19 cellular contexts compared by ENCODE assay signal in the genomic region with DNA sequence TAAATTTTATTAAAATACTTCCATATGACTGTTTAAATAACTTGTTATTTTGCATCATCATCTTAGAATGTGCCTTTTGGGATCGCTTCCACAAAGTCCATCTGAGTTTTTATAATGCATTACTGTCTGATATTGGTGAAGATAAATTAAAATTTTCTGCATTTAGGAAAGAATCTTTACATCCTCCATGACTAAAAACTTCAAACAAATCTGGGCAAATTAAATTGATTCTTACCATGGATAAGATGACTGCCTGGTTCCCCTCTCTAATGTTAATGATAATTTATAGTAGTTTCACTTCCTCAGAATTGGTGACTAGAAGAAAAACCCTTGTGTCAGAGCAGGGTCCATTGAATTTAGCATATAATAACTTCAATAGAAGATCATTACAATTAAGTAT.
DNase-seq lines count a peak whose midpoint lies in the region; ATAC-seq and TF ChIP-seq lines count a peak whose summit lies in the region.
"Had no signal": no experiment of that assay in that cellular context is flagged by ENCODE, and none has a peak within 500 bp of the region (broad histone marks: within the 10 kb centered on the region; RNA-seq: fewer than 3 reads in every experiment).

No MANE protein-coding gene starts in this region.

- intact Hi-C loops in activated B cell treated with CpG ODN at 0.5 μM for 24 hours (cut with micrococcal nuclease): no loop called here

- CTCF ChIA-PET in activated B cell treated with CpG ODN at 0.5 μM for 24 hours (lab: Charles Lee): no interaction called here

- DNase-seq in activated B cell treated with CpG ODN at 0.5 μM for 24 hours (no peak), AG08396 (ENCODE audit: low spot score) (no peak), GM23338 (ENCODE audit: low spot score) (no peak), medulla oblongata (ENCODE audit: extremely low spot score) (no peak)
- DNase-seq: DMS53; foreskin keratinocyte; Kasumi-1; NCI-H2029; NCI-H526; stimulated activated CD4-positive, alpha-beta T cell treated with anti-CD3 and anti-CD28 coated beads, Interleukin-2, amount 100 ng/mL, for 24 hours; tibial artery had no signal

- H3K79me2 ChIP-seq in GM23338 (replicated peaks; ENCODE audit: insufficient read depth): no peaks in the 10 kb centered on the region

- no peaks in the 10 kb centered on the region for H3K36me3 ChIP-seq in GM23338 (ENCODE audit: insufficient read depth)
- H3K36me3 ChIP-seq: BLaER1 treated with 17β-estradiol and CSF1 and Interleukin-3, amounts not matched to agents 10 nM and 100 nM; tibial artery had no signal

- no peaks in the 10 kb centered on the region for H3K9me2 ChIP-seq in GM23338 (ENCODE audit: insufficient read depth)

- TF ChIP-seq CTCF in activated B cell treated with CpG ODN at 0.5 μM for 24 hours (IDR thresholded peaks at IDR 0.05): no peak
- no peak for TF ChIP-seq CTCF in GM23338 (conservative IDR thresholded peaks at IDR 0.05; ENCODE audit: low read depth in 2 of 2)

- H3K4me1 Mint-ChIP-seq in activated B cell treated with CpG ODN at 0.5 μM for 24 hours (peaks cover 5% of the 10 kb centered on the region), GM23338 (no peaks in the 10 kb centered on the region; the same call in 2 of the 3 replicates)
- H3K4me1 Mint-ChIP-seq: central memory CD8-positive, alpha-beta T cell had no signal

- no peak overlapping the region for H3K27ac ChIP-seq in GM23338 (ENCODE audit: low read depth)
- H3K27ac ChIP-seq: foreskin keratinocyte, tibial artery had no signal

- no peaks in the 10 kb centered on the region for H3F3A ChIP-seq in GM23338 (replicated peaks; ENCODE audit: low read depth)

- H3K9me3 Mint-ChIP-seq in activated B cell treated with CpG ODN at 0.5 μM for 24 hours (no peaks in the 10 kb centered on the region), GM23338 (no peaks in the 10 kb centered on the region)
- H3K9me3 Mint-ChIP-seq: activated T-helper 1 cell treated with anti-CD3 and anti-CD28 coated beads, Interleukin-12 subunit alpha, Interleukin-12 subunit beta, Interleukin-2, Interleukin-4 antibody, amounts not matched to agents 30 ng/mL and 10 ng/mL and 1 ng/mL, durations not matched to agents 14 hours and 24 hours and 36 hours; central memory CD8-positive, alpha-beta T cell had no signal

- H3K4me3 Mint-ChIP-seq in activated B cell treated with CpG ODN at 0.5 μM for 24 hours: no peak overlapping the region
- H3K4me3 Mint-ChIP-seq in GM23338: no peak overlapping the region
- H3K4me3 Mint-ChIP-seq: activated T-helper 1 cell treated with anti-CD3 and anti-CD28 coated beads, Interleukin-12 subunit alpha, Interleukin-12 subunit beta, Interleukin-2, Interleukin-4 antibody, amounts not matched to agents 30 ng/mL and 10 ng/mL and 1 ng/mL, durations not matched to agents 14 hours and 24 hours and 36 hours; central memory CD8-positive, alpha-beta T cell had no signal

- POLR2A ChIA-PET in activated B cell treated with CpG ODN at 0.5 μM for 24 hours (lab: Charles Lee): no interaction called here

- ATAC-seq in GM18861 (IDR thresholded peaks at IDR 0.05; ENCODE audit: unreplicated experiment) (peak; percentile 92), GM21576 (IDR thresholded peaks at IDR 0.05; ENCODE audit: unreplicated experiment) (peak; percentile 52), HG03460 (IDR thresholded peaks at IDR 0.05; ENCODE audit: unreplicated experiment) (peak; percentile 84), activated B cell treated with CpG ODN at 0.5 μM for 24 hours (ENCODE audit: low read depth) (peak; percentile 47), GM23338 (no peak), HG03439 (IDR thresholded peaks at IDR 0.05; ENCODE audit: unreplicated experiment) (no peak)
- ATAC-seq: foreskin keratinocyte had no signal

- H3K27me3 ChIP-seq in GM23338 (ENCODE audit: insufficient read depth): no peaks in the 10 kb centered on the region
- H3K27me3 ChIP-seq: BLaER1 treated with 17β-estradiol and CSF1 and Interleukin-3, amounts not matched to agents 10 nM and 100 nM; foreskin keratinocyte; tibial artery had no signal

- H3K27me3 Mint-ChIP-seq in activated B cell treated with CpG ODN at 0.5 μM for 24 hours (peaks cover 8% of the 10 kb centered on the region), GM23338 (ENCODE audit: insufficient read depth, low read depth, poor library complexity) (peaks cover 1% of the 10 kb centered on the region)

- H3K4me1 ChIP-seq in GM23338 (ENCODE audit: insufficient read depth): no peaks in the 10 kb centered on the region
- H3K4me1 ChIP-seq: foreskin keratinocyte had no signal

- H3K36me3 Mint-ChIP-seq in activated B cell treated with CpG ODN at 0.5 μM for 24 hours (ENCODE audit: low read depth) (no peaks in the 10 kb centered on the region), GM23338 (ENCODE audit: low read depth) (no peaks in the 10 kb centered on the region)

- H3K4me2 ChIP-seq in GM23338: no peak overlapping the region

- no peak overlapping the region for H2AFZ ChIP-seq in GM23338

- H3K27ac Mint-ChIP-seq in activated B cell treated with CpG ODN at 0.5 μM for 24 hours (no peak overlapping the region), GM23338 (no peak overlapping the region)
- H3K27ac Mint-ChIP-seq: activated T-helper 1 cell treated with anti-CD3 and anti-CD28 coated beads, Interleukin-12 subunit alpha, Interleukin-12 subunit beta, Interleukin-2, Interleukin-4 antibody, amounts not matched to agents 30 ng/mL and 10 ng/mL and 1 ng/mL, durations not matched to agents 14 hours and 24 hours and 36 hours had no signal

- no peaks in the 10 kb centered on the region for H4K20me1 ChIP-seq in GM23338 (replicated peaks; ENCODE audit: insufficient read depth)
- H4K20me1 ChIP-seq: BLaER1 treated with 17β-estradiol and CSF1 and Interleukin-3, amounts not matched to agents 10 nM and 100 nM had no signal

- H3K4me3 ChIP-seq in GM23338: no peak overlapping the region
- H3K4me3 ChIP-seq: BLaER1 treated with 17β-estradiol and CSF1 and Interleukin-3, amounts not matched to agents 10 nM and 100 nM; lung; tibial artery had no signal

TF ChIP-seq in GM23338, 12 proteins besides CTCF, POLR2A, EP300 and RAD21 (continues in another document):
- no peak for TF ChIP-seq POLR2AphosphoS5 (IDR thresholded peaks at IDR 0.05; ENCODE audit: low read depth)
- TF ChIP-seq, protein P1, sequence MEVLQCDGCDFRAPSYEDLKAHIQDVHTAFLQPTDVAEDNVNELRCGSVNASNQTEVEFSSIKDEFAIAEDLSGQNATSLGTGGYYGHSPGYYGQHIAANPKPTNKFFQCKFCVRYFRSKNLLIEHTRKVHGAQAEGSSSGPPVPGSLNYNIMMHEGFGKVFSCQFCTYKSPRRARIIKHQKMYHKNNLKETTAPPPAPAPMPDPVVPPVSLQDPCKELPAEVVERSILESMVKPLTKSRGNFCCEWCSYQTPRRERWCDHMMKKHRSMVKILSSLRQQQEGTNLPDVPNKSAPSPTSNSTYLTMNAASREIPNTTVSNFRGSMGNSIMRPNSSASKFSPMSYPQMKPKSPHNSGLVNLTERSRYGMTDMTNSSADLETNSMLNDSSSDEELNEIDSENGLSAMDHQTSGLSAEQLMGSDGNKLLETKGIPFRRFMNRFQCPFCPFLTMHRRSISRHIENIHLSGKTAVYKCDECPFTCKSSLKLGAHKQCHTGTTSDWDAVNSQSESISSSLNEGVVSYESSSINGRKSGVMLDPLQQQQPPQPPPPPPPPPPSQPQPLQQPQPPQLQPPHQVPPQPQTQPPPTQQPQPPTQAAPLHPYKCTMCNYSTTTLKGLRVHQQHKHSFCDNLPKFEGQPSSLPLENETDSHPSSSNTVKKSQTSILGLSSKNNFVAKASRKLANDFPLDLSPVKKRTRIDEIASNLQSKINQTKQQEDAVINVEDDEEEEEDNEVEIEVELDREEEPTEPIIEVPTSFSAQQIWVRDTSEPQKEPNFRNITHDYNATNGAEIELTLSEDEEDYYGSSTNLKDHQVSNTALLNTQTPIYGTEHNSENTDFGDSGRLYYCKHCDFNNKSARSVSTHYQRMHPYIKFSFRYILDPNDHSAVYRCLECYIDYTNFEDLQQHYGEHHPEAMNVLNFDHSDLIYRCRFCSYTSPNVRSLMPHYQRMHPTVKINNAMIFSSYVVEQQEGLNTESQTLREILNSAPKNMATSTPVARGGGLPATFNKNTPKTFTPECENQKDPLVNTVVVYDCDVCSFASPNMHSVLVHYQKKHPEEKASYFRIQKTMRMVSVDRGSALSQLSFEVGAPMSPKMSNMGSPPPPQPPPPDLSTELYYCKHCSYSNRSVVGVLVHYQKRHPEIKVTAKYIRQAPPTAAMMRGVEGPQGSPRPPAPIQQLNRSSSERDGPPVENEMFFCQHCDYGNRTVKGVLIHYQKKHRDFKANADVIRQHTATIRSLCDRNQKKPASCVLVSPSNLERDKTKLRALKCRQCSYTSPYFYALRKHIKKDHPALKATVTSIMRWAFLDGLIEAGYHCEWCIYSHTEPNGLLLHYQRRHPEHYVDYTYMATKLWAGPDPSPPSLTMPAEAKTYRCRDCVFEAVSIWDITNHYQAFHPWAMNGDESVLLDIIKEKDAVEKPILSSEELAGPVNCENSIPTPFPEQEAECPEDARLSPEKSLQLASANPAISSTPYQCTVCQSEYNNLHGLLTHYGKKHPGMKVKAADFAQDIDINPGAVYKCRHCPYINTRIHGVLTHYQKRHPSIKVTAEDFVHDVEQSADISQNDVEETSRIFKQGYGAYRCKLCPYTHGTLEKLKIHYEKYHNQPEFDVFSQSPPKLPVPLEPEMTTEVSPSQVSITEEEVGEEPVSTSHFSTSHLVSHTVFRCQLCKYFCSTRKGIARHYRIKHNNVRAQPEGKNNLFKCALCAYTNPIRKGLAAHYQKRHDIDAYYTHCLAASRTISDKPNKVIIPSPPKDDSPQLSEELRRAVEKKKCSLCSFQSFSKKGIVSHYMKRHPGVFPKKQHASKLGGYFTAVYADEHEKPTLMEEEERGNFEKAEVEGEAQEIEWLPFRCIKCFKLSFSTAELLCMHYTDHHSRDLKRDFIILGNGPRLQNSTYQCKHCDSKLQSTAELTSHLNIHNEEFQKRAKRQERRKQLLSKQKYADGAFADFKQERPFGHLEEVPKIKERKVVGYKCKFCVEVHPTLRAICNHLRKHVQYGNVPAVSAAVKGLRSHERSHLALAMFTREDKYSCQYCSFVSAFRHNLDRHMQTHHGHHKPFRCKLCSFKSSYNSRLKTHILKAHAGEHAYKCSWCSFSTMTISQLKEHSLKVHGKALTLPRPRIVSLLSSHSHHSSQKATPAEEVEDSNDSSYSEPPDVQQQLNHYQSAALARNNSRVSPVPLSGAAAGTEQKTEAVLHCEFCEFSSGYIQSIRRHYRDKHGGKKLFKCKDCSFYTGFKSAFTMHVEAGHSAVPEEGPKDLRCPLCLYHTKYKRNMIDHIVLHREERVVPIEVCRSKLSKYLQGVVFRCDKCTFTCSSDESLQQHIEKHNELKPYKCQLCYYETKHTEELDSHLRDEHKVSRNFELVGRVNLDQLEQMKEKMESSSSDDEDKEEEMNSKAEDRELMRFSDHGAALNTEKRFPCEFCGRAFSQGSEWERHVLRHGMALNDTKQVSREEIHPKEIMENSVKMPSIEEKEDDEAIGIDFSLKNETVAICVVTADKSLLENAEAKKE (CRISPR knock-in tag; IDR thresholded peaks at IDR 0.05): no peak

Comparison
In these comparisons a context has a peak if more than half of its experiments do, and no peak if none do; other contexts are left out.
1. ATAC-seq: peak in GM18861 (single experiment), GM21576 (single experiment), HG03460 (single experiment) and activated B cell treated with CpG ODN at 0.5 μM for 24 hours (single experiment); none in GM23338 (single experiment) and HG03439 (single experiment).